24 cellular contexts compared by ENCODE assay signal in genomic region chr2:106032676-106033075, GRCh38.
"Had no signal": no experiment of that assay in that cellular context is flagged by ENCODE, and none has a peak within 500 bp of the region (broad histone marks: within the 10 kb centered on the region; RNA-seq: fewer than 3 reads in every experiment).

No MANE protein-coding gene starts in this region.

- H3K4me3 ChIP-seq: neural progenitor cell, ovary, psoas muscle, right lobe of liver, sigmoid colon, stomach, thoracic aorta, thyroid gland, tibial nerve, upper lobe of left lung, vagina had no signal

- H3K36me3 ChIP-seq: neural progenitor cell, ovary, right lobe of liver, sigmoid colon, stomach, thoracic aorta, thyroid gland, tibial nerve, upper lobe of left lung, vagina had no signal

- FAIRE-seq: small intestine, urothelium cell line had no signal

- H3K27me3 ChIP-seq: neural progenitor cell, ovary, right lobe of liver, sigmoid colon, stomach, thyroid gland, tibial nerve, upper lobe of left lung, vagina had no signal

- H3K9me3 ChIP-seq: ovary, psoas muscle, right lobe of liver, sigmoid colon, stomach, thoracic aorta, thyroid gland, tibial nerve, upper lobe of left lung, vagina had no signal

- H3K9ac ChIP-seq: neural progenitor cell, parathyroid adenoma had no signal

- DNase-seq: occipital lobe; ovary; posterior cingulate gyrus; psoas muscle; right cardiac atrium; right lobe of liver; sigmoid colon; small intestine; stimulated activated CD4-positive, alpha-beta T cell treated with anti-CD3 and anti-CD28 coated beads, Interleukin-15, amount 100 ng/mL, for 24 hours; stimulated activated CD4-positive, alpha-beta T cell treated with anti-CD3 and anti-CD28 coated beads, Interleukin-2, amount 100 ng/mL, for 24 hours; stimulated activated CD4-positive, alpha-beta T cell treated with anti-CD3 and anti-CD28 coated beads, Interleukin-2, amount 100 ng/mL, for 48 hours; stimulated activated CD4-positive, alpha-beta T cell treated with anti-CD3 and anti-CD28 coated beads, Interleukin-4, amount 100 ng/mL, for 24 hours; stimulated activated naive B cell treated with anti-CD40 and anti-IgM and Interleukin-4, amounts not matched to agents 10 μg/mL and 1 μg/mL and 100 μg/mL, for 72 hours; stimulated activated naive CD4-positive, alpha-beta T cell treated with Interleukin-2 at 50 U/mL for 16 hours; stomach; thyroid gland; trophoblast cell; upper lobe of left lung had no signal

- H2AFZ ChIP-seq: neural progenitor cell, parathyroid adenoma had no signal

- H3K27ac ChIP-seq: neural progenitor cell, ovary, parathyroid adenoma, psoas muscle, thoracic aorta, thyroid gland, tibial nerve, upper lobe of left lung, vagina had no signal

- H3K79me2 ChIP-seq: parathyroid adenoma had no signal

- H3K4me1 ChIP-seq: neural progenitor cell, parathyroid adenoma had no signal

- H3K4me2 ChIP-seq: neural progenitor cell had no signal
